23 cellular contexts compared by ENCODE assay signal in genomic region chrX:38277136-38277535, GRCh38. TPM values are rescaled to one million over a fixed set of nuclear protein-coding genes. Genes with fewer than 3 reads are reported as not detected.
"Had no signal": no experiment of that assay in that cellular context is flagged by ENCODE, and none has a peak within 500 bp of the region (broad histone marks: within the 10 kb centered on the region; RNA-seq: fewer than 3 reads in every experiment).

No MANE protein-coding gene starts in this region.

- H3K9me3 Mint-ChIP-seq: activated CD4-positive, alpha-beta memory T cell treated with anti-CD3 and anti-CD28 coated beads, Interleukin-2, amount 10 ng/mL, durations not matched to agents 7 days and 5 days; activated CD4-positive, alpha-beta T cell treated with anti-CD3 and anti-CD28 coated beads, Interleukin-2, amount 10 ng/mL, durations not matched to agents 7 days and 5 days; activated naive CD4-positive, alpha-beta T cell treated with anti-CD3 and anti-CD28 coated beads, Interleukin-2, amount 50 U/mL, for 24 hours; activated naive CD8-positive, alpha-beta T cell treated with anti-CD3 and anti-CD28 coated beads, Interleukin-2, amount 50 U/mL, for 24 hours; activated T-helper 2 cell treated with anti-CD3 and anti-CD28 coated beads, Interferon-gamma antibody, Interleukin-2, Interleukin-4, amounts not matched to agents 10 μg/mL and 5 μg/mL and 100 μg/mL, durations not matched to agents 14 hours and 24 hours and 36 hours; central memory CD8-positive, alpha-beta T cell; natural killer cell treated with Interleukin-12 subunit alpha and Interleukin-12 subunit beta and Interleukin-15 and Interleukin-18, amount 100 ng/mL, for 72 hours had no signal

- DNase-seq: activated CD4-positive, alpha-beta memory T cell treated with anti-CD3 and anti-CD28 coated beads, Interleukin-2, amount 10 ng/mL, durations not matched to agents 7 days and 5 days; activated CD4-positive, alpha-beta T cell treated with anti-CD3 and anti-CD28 coated beads, Interleukin-2, amount 10 ng/mL, durations not matched to agents 7 days and 5 days; activated CD4-positive, CD25-positive, alpha-beta regulatory T cell treated with anti-CD3 and anti-CD28 coated beads, Interleukin-2, amount 50 U/mL, for 72 hours; activated naive CD8-positive, alpha-beta T cell treated with anti-CD3 and anti-CD28 coated beads, Interleukin-2, amount 50 U/mL, for 24 hours; activated T-cell treated with anti-CD3 and anti-CD28 coated beads, Interleukin-2, amount 50 U/mL, for 48 hours; amygdala; colonic mucosa; effector CD8-positive, alpha-beta T cell; esophagus squamous epithelium; left ventricle myocardium inferior; mucosa of descending colon; right cardiac atrium; stimulated activated CD4-positive, alpha-beta T cell treated with anti-CD3 and anti-CD28 coated beads, Interleukin-2, amount 100 ng/mL, for 48 hours; stimulated activated naive CD4-positive, alpha-beta T cell treated with Interleukin-2 at 50 U/mL for 16 hours; T-helper 9 cell had no signal

- FAIRE-seq: endometrium had no signal

- H3K27me3 Mint-ChIP-seq: activated CD4-positive, alpha-beta memory T cell treated with anti-CD3 and anti-CD28 coated beads, Interleukin-2, amount 10 ng/mL, durations not matched to agents 7 days and 5 days; activated CD4-positive, alpha-beta T cell treated with anti-CD3 and anti-CD28 coated beads, Interleukin-2, amount 10 ng/mL, durations not matched to agents 7 days and 5 days; activated naive CD4-positive, alpha-beta T cell treated with anti-CD3 and anti-CD28 coated beads, Interleukin-2, amount 50 U/mL, for 24 hours; activated naive CD8-positive, alpha-beta T cell treated with anti-CD3 and anti-CD28 coated beads, Interleukin-2, amount 50 U/mL, for 24 hours; central memory CD8-positive, alpha-beta T cell had no signal

- H3K27ac ChIP-seq: colonic mucosa, epithelial cell of prostate, esophagus squamous epithelium, left ventricle myocardium inferior, tibial nerve had no signal

- ATAC-seq: activated naive CD8-positive, alpha-beta T cell treated with anti-CD3 and anti-CD28 coated beads, Interleukin-2, amount 50 U/mL, for 24 hours; mucosa of descending colon; natural killer cell treated with Interleukin-12 subunit alpha and Interleukin-12 subunit beta and Interleukin-15 and Interleukin-18, amount 100 ng/mL, for 72 hours; right cardiac atrium had no signal

- H3K4me3 ChIP-seq: colonic mucosa, esophagus squamous epithelium, left ventricle myocardium inferior, lung, mucosa of descending colon, tibial nerve had no signal

- H3K27me3 ChIP-seq: colonic mucosa, esophagus squamous epithelium, tibial nerve had no signal

- H3K4me1 ChIP-seq: colonic mucosa, esophagus squamous epithelium, left ventricle myocardium inferior, tibial nerve had no signal

- H3K4me1 Mint-ChIP-seq: activated CD4-positive, alpha-beta memory T cell treated with anti-CD3 and anti-CD28 coated beads, Interleukin-2, amount 10 ng/mL, durations not matched to agents 7 days and 5 days; activated CD4-positive, alpha-beta T cell treated with anti-CD3 and anti-CD28 coated beads, Interleukin-2, amount 10 ng/mL, durations not matched to agents 7 days and 5 days; activated naive CD4-positive, alpha-beta T cell treated with anti-CD3 and anti-CD28 coated beads, Interleukin-2, amount 50 U/mL, for 24 hours; activated naive CD8-positive, alpha-beta T cell treated with anti-CD3 and anti-CD28 coated beads, Interleukin-2, amount 50 U/mL, for 24 hours; central memory CD8-positive, alpha-beta T cell had no signal

- H3K36me3 ChIP-seq: colonic mucosa, esophagus squamous epithelium, tibial nerve had no signal

- H3K27ac Mint-ChIP-seq: activated CD4-positive, alpha-beta memory T cell treated with anti-CD3 and anti-CD28 coated beads, Interleukin-2, amount 10 ng/mL, durations not matched to agents 7 days and 5 days; activated CD4-positive, alpha-beta T cell treated with anti-CD3 and anti-CD28 coated beads, Interleukin-2, amount 10 ng/mL, durations not matched to agents 7 days and 5 days; activated naive CD8-positive, alpha-beta T cell treated with anti-CD3 and anti-CD28 coated beads, Interleukin-2, amount 50 U/mL, for 24 hours; activated T-helper 2 cell treated with anti-CD3 and anti-CD28 coated beads, Interferon-gamma antibody, Interleukin-2, Interleukin-4, amounts not matched to agents 10 μg/mL and 5 μg/mL and 100 μg/mL, durations not matched to agents 14 hours and 24 hours and 36 hours; natural killer cell treated with Interleukin-12 subunit alpha and Interleukin-12 subunit beta and Interleukin-15 and Interleukin-18, amount 100 ng/mL, for 72 hours had no signal

- H3K4me3 Mint-ChIP-seq: activated CD4-positive, alpha-beta memory T cell treated with anti-CD3 and anti-CD28 coated beads, Interleukin-2, amount 10 ng/mL, durations not matched to agents 7 days and 5 days; activated CD4-positive, alpha-beta T cell treated with anti-CD3 and anti-CD28 coated beads, Interleukin-2, amount 10 ng/mL, durations not matched to agents 7 days and 5 days; activated naive CD4-positive, alpha-beta T cell treated with anti-CD3 and anti-CD28 coated beads, Interleukin-2, amount 50 U/mL, for 24 hours; activated naive CD8-positive, alpha-beta T cell treated with anti-CD3 and anti-CD28 coated beads, Interleukin-2, amount 50 U/mL, for 24 hours; central memory CD8-positive, alpha-beta T cell; natural killer cell treated with Interleukin-12 subunit alpha and Interleukin-12 subunit beta and Interleukin-15 and Interleukin-18, amount 100 ng/mL, for 72 hours had no signal

- H3K9me3 ChIP-seq: colonic mucosa, esophagus squamous epithelium, left ventricle myocardium inferior, mucosa of descending colon, tibial nerve had no signal

RNA-seq across cellular contexts. Expression of gene SRPX, which starts 56.5 kb away (rescaled TPM):
- total RNA-seq: activated T-helper 2 cell treated with anti-CD3 and anti-CD28 coated beads, Interferon-gamma antibody, Interleukin-2, Interleukin-4, amounts not matched to agents 10 μg/mL and 5 μg/mL and 100 μg/mL, durations not matched to agents 14 hours and 24 hours and 36 hours; natural killer cell treated with Interleukin-12 subunit alpha and Interleukin-12 subunit beta and Interleukin-15 and Interleukin-18, amount 100 ng/mL, for 72 hours had no signal
